ENCODE assay signal across 7 cellular contexts in the genomic region with DNA sequence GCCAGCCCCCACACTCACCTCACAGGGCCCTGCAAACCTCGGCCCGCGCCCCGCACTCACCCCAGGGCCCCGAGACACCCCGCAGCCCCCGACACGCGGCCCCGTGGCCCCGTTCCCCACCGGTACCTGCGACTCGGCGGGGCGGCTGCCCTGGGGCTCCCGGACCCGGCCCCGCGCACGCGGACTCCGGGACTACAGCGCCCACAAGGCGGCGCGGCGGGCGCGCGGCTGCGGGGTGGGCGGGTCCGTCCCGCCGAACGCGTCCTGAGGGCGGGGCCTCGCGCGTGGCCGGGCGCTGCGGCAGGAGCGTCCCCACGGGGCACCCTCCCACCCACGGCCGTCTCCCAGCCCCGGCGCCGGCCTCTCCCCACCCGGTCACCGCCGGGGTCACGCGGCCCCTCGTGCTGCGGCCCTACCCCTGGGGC. TPM values are rescaled to one million over a fixed set of nuclear protein-coding genes. Genes with fewer than 3 reads are reported as not detected.
DNase-seq lines count a peak whose midpoint lies in the region; ATAC-seq, FAIRE-seq and TF ChIP-seq lines count a peak whose summit lies in the region.

SLC19A1 (minus strand) TSS at position 199 of the 425 bp plus-strand sequence. CDS start 4,481 bp downstream, outside the sequence.

- peak within 1 kb of the TSS; percentile 81 for H3K4me2 ChIP-seq in endothelial cell of umbilical vein (ENCODE audit: insufficient read depth, low read length)

- no peaks in the 10 kb centered on the region for H3K27me3 ChIP-seq in endothelial cell of umbilical vein (ENCODE audit: control insufficient read depth in 2 of 2, insufficient read depth in 2 of 2, low read length in 2 of 2)

- no peaks in the 10 kb centered on the region for H3K36me3 ChIP-seq in endothelial cell of umbilical vein (ENCODE audit: control insufficient read depth in 2 of 2, extremely low read depth in 1 of 2, insufficient read depth in 2 of 2, low read length in 2 of 2)

- peak; percentile 10 to 28 for TF ChIP-seq CTCF in endothelial cell of umbilical vein (IDR thresholded peaks at IDR 0.05; ENCODE audit: extremely low read depth in 1 of 2, insufficient read depth in 1 of 2, low read depth in 1 of 2, low read length in 2 of 2)

- peaks cover 41% of the 10 kb centered on the region for H3K79me2 ChIP-seq in endothelial cell of umbilical vein (ENCODE audit: control insufficient read depth, insufficient read depth, low read length)

- DNase-seq in GM12891 (ENCODE audit: insufficient read length, low spot score), result peak; percentile 98
- DNase-seq in NCI-H460 (ENCODE audit: extremely low read depth, low read depth), result peak; percentile 41
- peak; percentile 32 for DNase-seq in endothelial cell of umbilical vein (ENCODE audit: low read depth, low spot score)
- DNase-seq in midbrain (lab: John Stamatoyannopoulos, UW), result peak; percentile 64
- DNase-seq in stimulated activated CD8-positive, alpha-beta memory T cell treated with anti-CD3 and anti-CD28 coated beads, Interleukin-4, amount 100 ng/mL, for 4 hours (ENCODE audit: low read depth in 2 of 2, low spot score in 1 of 2), result peak; percentile 32 to 45

- H3K4me3 ChIP-seq in endothelial cell of umbilical vein (replicated peaks in 1 of 3; ENCODE audit: insufficient read depth in 1 of 3, low read depth in 1 of 3, low read length in 3 of 3), result peak within 1 kb of the TSS; percentile 47 to 79 (median 59)

- H2AFZ ChIP-seq in endothelial cell of umbilical vein (ENCODE audit: low read depth, low read length), result peak within 1 kb of the TSS; percentile 19

- POLR2A ChIA-PET in activated CD8-positive, alpha-beta memory T cell treated with anti-CD3 and anti-CD28 coated beads for 36 hours (lab: Charles Lee), result no interaction called here
- POLR2A ChIA-PET in endothelial cell of umbilical vein (lab: Charles Lee), result interaction anchor here (0.7 kb wide), 1 partner anchor 24 kb away, joined by 7 read pairs; no protein-coding TSS in a partner anchor

- no peak for TF ChIP-seq POLR2A in GM12891 (IDR thresholded peaks at IDR 0.05; ENCODE audit: low read depth, low read length)
- no peak for TF ChIP-seq POLR2A in endothelial cell of umbilical vein (IDR thresholded peaks at IDR 0.05; ENCODE audit: low read depth, low read length)

- no peaks in the 10 kb centered on the region for H3K9me1 ChIP-seq in endothelial cell of umbilical vein (replicated peaks; ENCODE audit: control insufficient read depth, extremely low read depth, insufficient read depth, low read length)

- peak; percentile 65 for ATAC-seq in HG02623 (IDR thresholded peaks at IDR 0.05; ENCODE audit: unreplicated experiment)

- H3K27ac ChIP-seq in endothelial cell of umbilical vein (ENCODE audit: insufficient read depth, low read depth, low read length), result peak within 1 kb of the TSS; percentile 36

- peak within 1 kb of the TSS; percentile 35 for H3K9ac ChIP-seq in endothelial cell of umbilical vein (replicated peaks; ENCODE audit: extremely low read depth, insufficient read depth, low read length)

- H3K4me1 ChIP-seq in endothelial cell of umbilical vein (ENCODE audit: control insufficient read depth, extremely low read depth, insufficient read depth, low read length), result peaks cover 9% of the 10 kb centered on the region

- dilution Hi-C loops in endothelial cell of umbilical vein (cut with MboI; ENCODE audit: extremely low pct_ligation_motif_present, low sequenced_read_pairs), result no loop called here

- H3K9me3 ChIP-seq in endothelial cell of umbilical vein (replicated peaks; ENCODE audit: control insufficient read depth, insufficient read depth, low read length), result no peaks in the 10 kb centered on the region

- H4K20me1 ChIP-seq in endothelial cell of umbilical vein (replicated peaks; ENCODE audit: control insufficient read depth, extremely low read depth, insufficient read depth, low read length), result no peaks in the 10 kb centered on the region

- CTCF ChIA-PET in activated CD8-positive, alpha-beta memory T cell treated with anti-CD3 and anti-CD28 coated beads for 36 hours (lab: Charles Lee), result no interaction called here
- CTCF ChIA-PET in endothelial cell of umbilical vein (lab: Charles Lee), result interaction anchor here (1.9 kb wide), 1 partner anchor 14 kb away, joined by 7 read pairs; no protein-coding TSS in a partner anchor

- intact Hi-C loops in endothelial cell of umbilical vein (cut with micrococcal nuclease), result no loop called here

- peak; percentile 95 for FAIRE-seq in GM12891 (lab: Jason Lieb, UNC)
- peak; percentile 72 for FAIRE-seq in endothelial cell of umbilical vein (lab: Jason Lieb, UNC)

- BruUV-seq in endothelial cell of umbilical vein (replicated peaks; lab: Mats Ljungman, UMichigan), result no TSS peak

TF ChIP-seq in GM12891, 5 proteins besides CTCF, POLR2A, EP300 and RAD21:
- no peak for TF ChIP-seq POU2F2 (IDR thresholded peaks at IDR 0.05; ENCODE audit: low read depth, low read length)
- no peak for TF ChIP-seq TAF1 (IDR thresholded peaks at IDR 0.05; ENCODE audit: low read depth, low read length)
- no peak for TF ChIP-seq SPI1 (IDR thresholded peaks at IDR 0.05; ENCODE audit: low read depth, low read length)
- TF ChIP-seq POLR2AphosphoS5 (IDR thresholded peaks at IDR 0.05; ENCODE audit: low read depth, low read length), result no peak
- no peak for TF ChIP-seq PAX5 (IDR thresholded peaks at IDR 0.05; ENCODE audit: insufficient read depth, low read length, severe bottlenecking)

TF ChIP-seq in endothelial cell of umbilical vein, 7 proteins besides CTCF, POLR2A, EP300 and RAD21:
- TF ChIP-seq POLR2AphosphoS5 (IDR thresholded peaks at IDR 0.05; ENCODE audit: insufficient read depth, low read depth, low read length) (peak; percentile 49), MYC (IDR thresholded peaks at IDR 0.05; ENCODE audit: low read depth, low read length) (no peak), FOS (IDR thresholded peaks at IDR 0.05; ENCODE audit: borderline replicate concordance, insufficient read depth, low read length) (no peak)

RNA-seq across cellular contexts. Expression of gene SLC19A1, which starts in this region (rescaled TPM):
- 8.4 TPM for polyA plus RNA-seq in GM12891 (2012; ENCODE audit: low read depth, missing spikeins)
- total RNA-seq in NCI-H460 (2014; rRNA removed; shearing (Covaris generic)), result 11.5 and 14.9 TPM in 2 replicates
- polyA plus RNA-seq in NCI-H460 (2014; cell fraction: nucleus; rRNA removed), result 31.1 and 31.3 TPM in 2 replicates
- 10 to 100 TPM; 65.6 to 66.8 TPM for total RNA-seq in activated CD8-positive, alpha-beta memory T cell treated with anti-CD3 and anti-CD28 coated beads for 36 hours
- 54.6 and 58.9 TPM in 2 replicates for total RNA-seq in endothelial cell of umbilical vein
- 36.3 and 55.0 TPM in 2 replicates for polyA plus RNA-seq in endothelial cell of umbilical vein
- 16.9 and 19.9 TPM in 2 replicates for polyA plus RNA-seq in endothelial cell of umbilical vein (2011; cell fraction: cytosol; rRNA removed)
- polyA plus RNA-seq in endothelial cell of umbilical vein (2011; cell fraction: nucleus; rRNA removed), result 18.7 and 21.4 TPM in 2 replicates
- polyA plus RNA-seq in endothelial cell of umbilical vein (2012), result 32.8 and 34.1 TPM in 2 replicates
- polyA minus RNA-seq in endothelial cell of umbilical vein, result 26.8 and 29.9 TPM in 2 replicates
- 39.4 TPM for polyA minus RNA-seq in endothelial cell of umbilical vein (2011; cell fraction: cytosol; rRNA and poly(A)+ RNA removed)
- 14.9 and 17.1 TPM in 2 replicates for polyA minus RNA-seq in endothelial cell of umbilical vein (2011; cell fraction: nucleus; rRNA and poly(A)+ RNA removed)

Comparison
In these comparisons a context has a peak if more than half of its experiments do, and no peak if none do; other contexts are left out.
1. Peak in every context shown above with its lines: DNase-seq, ATAC-seq, H3K4me3 ChIP-seq and H3K27ac ChIP-seq.
2. DNase-seq: peak in every context shown above with its lines; median percentile 98 in GM12891; 64 in midbrain; 41 in NCI-H460; 38 in stimulated activated CD8-positive, alpha-beta memory T cell treated with anti-CD3 and anti-CD28 coated beads, Interleukin-4, amount 100 ng/mL, for 4 hours; 32 in endothelial cell of umbilical vein.